In the genomic region with DNA sequence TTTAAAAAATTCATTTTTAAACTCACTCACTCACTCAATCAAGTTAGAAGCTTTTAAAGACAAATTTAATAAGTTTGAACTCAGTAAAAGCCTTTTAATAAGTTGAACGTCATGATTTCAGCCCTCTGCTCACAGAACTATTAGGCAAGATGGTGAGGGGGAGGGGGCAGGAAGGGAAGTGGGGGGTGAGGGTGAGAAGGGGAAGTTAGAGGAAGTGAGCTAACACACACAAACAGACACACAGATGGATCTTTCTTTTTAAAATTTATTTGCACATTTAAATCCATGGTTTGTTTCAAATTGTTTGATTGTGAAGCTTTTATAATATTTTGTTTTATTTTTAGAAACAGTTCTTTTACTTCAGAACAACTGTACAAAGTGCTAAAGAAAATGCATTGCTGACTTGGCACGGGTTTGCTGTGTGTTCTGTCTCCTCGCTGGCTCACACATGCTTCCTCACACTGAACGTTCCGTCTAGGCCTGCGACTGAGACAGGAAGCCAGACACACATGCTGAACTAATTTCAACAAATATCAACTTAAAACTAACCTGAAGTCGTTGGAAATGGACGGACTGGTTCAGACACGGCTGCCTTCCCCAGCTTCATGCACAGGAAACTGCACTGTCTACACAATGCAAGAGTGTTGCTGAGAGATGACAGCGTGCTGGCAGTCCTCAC, we compare ENCODE assay signal across 8 cellular contexts. TPM values are rescaled to one million over a fixed set of nuclear protein-coding genes. Genes with fewer than 3 reads are reported as not detected.
A peak's percentile ranks its signal among the peaks of the same experiment; 100 is the strongest.
DNase-seq lines count a peak whose midpoint lies in the region; ATAC-seq and TF ChIP-seq lines count a peak whose summit lies in the region.

No MANE protein-coding gene starts in this region.

- no peak overlapping the region for H2BK5ac ChIP-seq in H9 (ENCODE audit: insufficient read length, low read length)

- H3K9me3 ChIP-seq in esophagus muscularis mucosa, result peaks cover 0 to 8% (median 0%) of the 10 kb centered on the region in 4 donors
- H3K9me3 ChIP-seq in H9 (ENCODE audit: control insufficient read depth, low read depth, low read length), result no peaks in the 10 kb centered on the region

- H3K56ac ChIP-seq in H9 (ENCODE audit: insufficient read length, low read depth, low read length), result no peak overlapping the region

- no peak overlapping the region for H2BK12ac ChIP-seq in H9 (ENCODE audit: insufficient read length, low read depth, low read length)

- H3K9me3 Mint-ChIP-seq in activated CD8-positive, alpha-beta T cell treated with anti-CD3 and anti-CD28 coated beads for 36 hours, result peaks cover 11% of the 10 kb centered on the region
- H3K9me3 Mint-ChIP-seq in osteocyte (ENCODE audit: unreplicated experiment), result no peaks in the 10 kb centered on the region
- H3K9me3 Mint-ChIP-seq in Calu3 (ENCODE audit: low read depth, unreplicated experiment), result peaks cover 3% of the 10 kb centered on the region
- H3K9me3 Mint-ChIP-seq in H9, result peaks cover 8 to 12% of the 10 kb centered on the region in 2 experiments; a peak in 4 of 5 replicates

- H3K79me2 ChIP-seq in H9 (ENCODE audit: insufficient read depth, low read length), result no peaks in the 10 kb centered on the region

- H3K27me3 Mint-ChIP-seq in activated CD8-positive, alpha-beta T cell treated with anti-CD3 and anti-CD28 coated beads for 36 hours, result no peaks in the 10 kb centered on the region
- peaks cover 18% of the 10 kb centered on the region for H3K27me3 Mint-ChIP-seq in osteocyte (ENCODE audit: unreplicated experiment)
- no peaks in the 10 kb centered on the region for H3K27me3 Mint-ChIP-seq in Calu3 (ENCODE audit: unreplicated experiment)
- H3K27me3 Mint-ChIP-seq in H9 (ENCODE audit: low read depth), result peaks cover 10% of the 10 kb centered on the region

- no peak for TF ChIP-seq CTCF in activated CD8-positive, alpha-beta T cell treated with anti-CD3 and anti-CD28 coated beads for 36 hours (IDR thresholded peaks at IDR 0.05)
- TF ChIP-seq CTCF in esophagus muscularis mucosa (IDR thresholded peaks at IDR 0.05), result no peak
- TF ChIP-seq CTCF in osteocyte (IDR thresholded peaks at IDR 0.05), result no peak
- TF ChIP-seq CTCF in Calu3 (IDR thresholded peaks at IDR 0.05; ENCODE audit: unreplicated experiment), result no peak
- no peak for TF ChIP-seq CTCF in H9 (conservative IDR thresholded peaks at IDR 0.05)

- no peak overlapping the region for H2AK5ac ChIP-seq in H9 (ENCODE audit: insufficient read length, low read length)

- POLR2A ChIA-PET in activated CD8-positive, alpha-beta T cell treated with anti-CD3 and anti-CD28 coated beads for 36 hours (lab: Charles Lee), result interaction anchor here (0.8 to 5.0 kb wide), 6 partner anchors 9 to 236 kb away, joined by 3 to 57 read pairs (median 3); partner anchors contain the start of gene ZBP1

- H3T11ph ChIP-seq in H9 (ENCODE audit: low read length), result no peak overlapping the region

- no peak overlapping the region for H4K5ac ChIP-seq in H9 (ENCODE audit: insufficient read length, low read depth, low read length)

- peaks cover 12 to 20% (median 20%) of the 10 kb centered on the region in 4 donors for H3K4me1 ChIP-seq in esophagus muscularis mucosa
- H3K4me1 ChIP-seq in H9 (ENCODE audit: insufficient read depth, low read length), result no peaks in the 10 kb centered on the region

- H2BK120ac ChIP-seq in H9 (ENCODE audit: low read depth, low read length, poor library complexity, severe bottlenecking), result no peak overlapping the region

- H3K27me3 ChIP-seq in esophagus muscularis mucosa (peaks cover 0 to under 1% (median 0%) of the 10 kb centered on the region in 4 donors), H9 (ENCODE audit: insufficient read depth, low read length) (no peaks in the 10 kb centered on the region)

- peak overlapping the region; percentile 6 to 18 (median 16) for H3K4me3 ChIP-seq in esophagus muscularis mucosa

- peak; percentile 85 for DNase-seq in KG1 (lab: John Stamatoyannopoulos, UW)
- peak; percentile 78 for DNase-seq in activated CD8-positive, alpha-beta T cell treated with anti-CD3 and anti-CD28 coated beads for 36 hours
- DNase-seq in esophagus muscularis mucosa (ENCODE audit: extremely low spot score), result no peak
- DNase-seq in osteocyte (ENCODE audit: extremely low spot score, unreplicated experiment), result no peak
- DNase-seq in Calu3, result no peak
- DNase-seq in D341Med (ENCODE audit: low spot score), result no peak
- no peak for DNase-seq in H9

- no peak for TF ChIP-seq POLR2A in esophagus muscularis mucosa (IDR thresholded peaks at IDR 0.05; ENCODE audit: low read depth)

- no peak overlapping the region for H2BK15ac ChIP-seq in H9 (ENCODE audit: low read depth, low read length)

- peak; percentile 75 for ATAC-seq in activated CD8-positive, alpha-beta T cell treated with anti-CD3 and anti-CD28 coated beads for 36 hours
- ATAC-seq in GM19328 (IDR thresholded peaks at IDR 0.05; ENCODE audit: unreplicated experiment), result no peak

- TF ChIP-seq EP300 in esophagus muscularis mucosa (IDR thresholded peaks at IDR 0.05), result no peak

- H3K14ac ChIP-seq in H9 (ENCODE audit: insufficient read depth, low read length), result no peak overlapping the region

- WGBS in esophagus muscularis mucosa, result 11% methylated on average over 10 of the region's 10 CpGs
- WGBS in H9 (ENCODE audit: extremely low coverage, insufficient read length, low lambda C conversion rate), result no CpG with 5 or more reads among the region's 10 CpGs

- H2AFZ ChIP-seq in H9 (ENCODE audit: low read length), result no peak overlapping the region

- no peak overlapping the region for H3K9ac ChIP-seq in H9 (ENCODE audit: extremely low read depth, insufficient read length, low read length)

- peak overlapping the region; percentile 42 to 75 (median 65) for H3K27ac ChIP-seq in esophagus muscularis mucosa (replicated peaks in 1 of 4)
- no peak overlapping the region for H3K27ac ChIP-seq in H9 (ENCODE audit: insufficient read length, low read depth, low read length)

- H3K79me1 ChIP-seq in H9 (ENCODE audit: insufficient read depth, low read depth, low read length, poor library complexity, severe bottlenecking), result no peaks in the 10 kb centered on the region

- CTCF ChIA-PET in activated CD8-positive, alpha-beta T cell treated with anti-CD3 and anti-CD28 coated beads for 36 hours (lab: Charles Lee), result interaction anchor here (1.3 to 3.2 kb wide), 6 partner anchors 8 to 53 kb away, joined by 3 to 23 read pairs (median 6); partner anchors contain the start of gene ZBP1
- CTCF ChIA-PET in Calu3 (lab: Charles Lee), result interaction anchor here (0.7 to 0.9 kb wide), 2 partner anchors 375 to 510 kb away, joined by 3 to 4 read pairs; no protein-coding TSS in a partner anchor

- no TSS peak for BruUV-seq in Calu3 (replicated peaks; lab: Mats Ljungman, UMichigan)

- H3K36me3 Mint-ChIP-seq in activated CD8-positive, alpha-beta T cell treated with anti-CD3 and anti-CD28 coated beads for 36 hours (ENCODE audit: low read depth), result peaks cover 27% of the 10 kb centered on the region
- H3K36me3 Mint-ChIP-seq in osteocyte (ENCODE audit: unreplicated experiment), result no peaks in the 10 kb centered on the region
- peaks cover 8% of the 10 kb centered on the region for H3K36me3 Mint-ChIP-seq in Calu3 (ENCODE audit: insufficient read depth, unreplicated experiment)
- peaks cover 0 to 6% (median 0%) of the 10 kb centered on the region in 3 experiments; a peak in 2 of 7 replicates for H3K36me3 Mint-ChIP-seq in H9 (ENCODE audit: insufficient read depth in 1 of 3, low read depth in 3 of 3)

- peak overlapping the region; percentile 97 for H3K27ac Mint-ChIP-seq in activated CD8-positive, alpha-beta T cell treated with anti-CD3 and anti-CD28 coated beads for 36 hours
- H3K27ac Mint-ChIP-seq in osteocyte (ENCODE audit: unreplicated experiment) (peak overlapping the region; percentile 28), Calu3 (ENCODE audit: unreplicated experiment) (no peak overlapping the region), H9 (no peak overlapping the region)

- no peaks in the 10 kb centered on the region for H4K20me1 ChIP-seq in H9 (ENCODE audit: control insufficient read depth, insufficient read depth, insufficient read length)

- no peaks in the 10 kb centered on the region for H3K36me3 ChIP-seq in esophagus muscularis mucosa

- no peak overlapping the region for H3K23ac ChIP-seq in H9 (ENCODE audit: insufficient read length, low read depth, low read length)

- H3K4me1 Mint-ChIP-seq in activated CD8-positive, alpha-beta T cell treated with anti-CD3 and anti-CD28 coated beads for 36 hours (ENCODE audit: low read depth), result peaks cover 34% of the 10 kb centered on the region
- peaks cover 6% of the 10 kb centered on the region for H3K4me1 Mint-ChIP-seq in osteocyte (ENCODE audit: unreplicated experiment)
- peaks cover under 1% of the 10 kb centered on the region for H3K4me1 Mint-ChIP-seq in Calu3 (ENCODE audit: low read depth, unreplicated experiment)
- peaks cover 6 to 7% of the 10 kb centered on the region in 2 experiments for H3K4me1 Mint-ChIP-seq in H9

- H4K91ac ChIP-seq in H9 (ENCODE audit: insufficient read length, low read depth, low read length), result no peak overlapping the region

- H3K18ac ChIP-seq in H9 (ENCODE audit: insufficient read length, low read depth, low read length), result no peak overlapping the region

- peak overlapping the region; percentile 75 for H3K4me3 Mint-ChIP-seq in activated CD8-positive, alpha-beta T cell treated with anti-CD3 and anti-CD28 coated beads for 36 hours
- H3K4me3 Mint-ChIP-seq in osteocyte (ENCODE audit: unreplicated experiment), result no peak overlapping the region
- no peak overlapping the region for H3K4me3 Mint-ChIP-seq in Calu3 (ENCODE audit: low read depth, unreplicated experiment)
- H3K4me3 Mint-ChIP-seq in H9, result no peak overlapping the region

- intact Hi-C loops in activated CD8-positive, alpha-beta T cell treated with anti-CD3 and anti-CD28 coated beads for 36 hours (cut with micrococcal nuclease), result no loop called here
- intact Hi-C loops in esophagus muscularis mucosa (cut with DNase I) (no loop called here), Calu3 (cut with micrococcal nuclease; ENCODE audit: unreplicated experiment) (no loop called here)

- H4K8ac ChIP-seq in H9 (replicated peaks; ENCODE audit: insufficient read length, low read depth, low read length), result no peak overlapping the region

- H3K23me2 ChIP-seq in H9 (ENCODE audit: insufficient read length, low read depth, low read length, poor library complexity, severe bottlenecking), result no peaks in the 10 kb centered on the region

- H3K4ac ChIP-seq in H9 (ENCODE audit: low read depth, low read length), result no peak overlapping the region

- no peak overlapping the region for H3K4me2 ChIP-seq in H9 (ENCODE audit: insufficient read depth, insufficient read length, low read length)

- no peak overlapping the region for H2BK20ac ChIP-seq in H9 (ENCODE audit: low read depth, low read length, poor library complexity, severe bottlenecking)

RNA-seq across cellular contexts. Expression of gene ZBP1, which starts 7.9 kb away (rescaled TPM):
- total RNA-seq in activated CD8-positive, alpha-beta T cell treated with anti-CD3 and anti-CD28 coated beads for 36 hours, result under 1 TPM; 0.11 to 0.56 TPM
- total RNA-seq in esophagus muscularis mucosa (under 1 TPM in 2 of 4 donors, not detected in 2; 0.33 to 0.75 TPM), osteocyte (not detected in 2 replicates), Calu3 (2022) (2.9 and 12.5 TPM in 2 replicates), H9 (2021) (not detected in 2 replicates)

Comparison
In these comparisons a context has a peak if more than half of its experiments do, and no peak if none do; other contexts are left out.
1. DNase-seq: peak in KG1 (single experiment) and activated CD8-positive, alpha-beta T cell treated with anti-CD3 and anti-CD28 coated beads for 36 hours (single experiment); none in esophagus muscularis mucosa (single experiment), osteocyte (single experiment), Calu3 (single experiment), D341Med (single experiment) and H9 (single experiment).
2. H3K27ac Mint-ChIP-seq: peak in activated CD8-positive, alpha-beta T cell treated with anti-CD3 and anti-CD28 coated beads for 36 hours (single experiment) and osteocyte (single experiment); none in Calu3 (single experiment) and H9 (0 of 3).